ENCODE assay signal across 9 cellular contexts in genomic region chr5:137778772-137779564, GRCh38. TPM values are rescaled to one million over a fixed set of nuclear protein-coding genes. Genes with fewer than 3 reads are reported as not detected.
DNase-seq lines count a peak whose midpoint lies in the region; ATAC-seq and TF ChIP-seq lines count a peak whose summit lies in the region.
"Had no signal": no experiment of that assay in that cellular context is flagged by ENCODE, and none has a peak within 500 bp of the region (broad histone marks: within the 10 kb centered on the region; RNA-seq: fewer than 3 reads in every experiment).

No MANE protein-coding gene starts in this region.

- no peaks in the 10 kb centered on the region for H3K36me3 Mint-ChIP-seq in CD4-positive, CD25-positive, alpha-beta regulatory T cell
- H3K36me3 Mint-ChIP-seq in HFFc6 (ENCODE audit: low read depth) (no peaks in the 10 kb centered on the region), T-cell (no peaks in the 10 kb centered on the region)

- H3K27ac Mint-ChIP-seq in CD4-positive, CD25-positive, alpha-beta regulatory T cell: no peak overlapping the region
- H3K27ac Mint-ChIP-seq in HFFc6: no peak overlapping the region
- H3K27ac Mint-ChIP-seq in T-cell: no peak overlapping the region
- H3K27ac Mint-ChIP-seq: IgD-negative memory B cell had no signal

- H3K27me3 ChIP-seq in CD4-positive, CD25-positive, alpha-beta regulatory T cell (ENCODE audit: control insufficient read depth, insufficient read depth, low read length): no peaks in the 10 kb centered on the region

- H3K4me1 Mint-ChIP-seq in CD4-positive, CD25-positive, alpha-beta regulatory T cell: peaks cover 0 to 6% (median 0%) of the 10 kb centered on the region in 4 donors
- H3K4me1 Mint-ChIP-seq in HFFc6 (ENCODE audit: low read depth) (no peaks in the 10 kb centered on the region), T-cell (no peaks in the 10 kb centered on the region)

- peaks cover 3% of the 10 kb centered on the region for H3K27me3 Mint-ChIP-seq in CD4-positive, CD25-positive, alpha-beta regulatory T cell
- H3K27me3 Mint-ChIP-seq in HFFc6 (ENCODE audit: insufficient read depth): peaks cover 32% of the 10 kb centered on the region
- peaks cover 0 to under 1% of the 10 kb centered on the region in 2 donors for H3K27me3 Mint-ChIP-seq in T-cell
- H3K27me3 Mint-ChIP-seq: IgD-negative memory B cell had no signal

- H3K4me3 Mint-ChIP-seq in CD4-positive, CD25-positive, alpha-beta regulatory T cell: no peak overlapping the region
- no peak overlapping the region for H3K4me3 Mint-ChIP-seq in HFFc6
- H3K4me3 Mint-ChIP-seq in T-cell: no peak overlapping the region
- H3K4me3 Mint-ChIP-seq: IgD-negative memory B cell had no signal

- POLR2A ChIA-PET in T-cell (lab: Charles Lee): interaction anchor here in 1 of 2 donors (0.7 kb wide), 1 partner anchor 18 kb away, joined by 3 read pairs; no protein-coding TSS in a partner anchor

- DNase-seq in CD4-positive, CD25-positive, alpha-beta regulatory T cell: peak in 2 of 3 donors; percentile 22 to 45
- DNase-seq in HFFc6: no peak
- peak; percentile 74 for DNase-seq in SK-MEL-5 (ENCODE audit: low read depth, low spot score)
- peak; percentile 66 for DNase-seq in fibroblast of peridontal ligament (ENCODE audit: extremely low read depth)
- peak; percentile 10 for DNase-seq in retina
- no peak for DNase-seq in T-cell
- no peak for DNase-seq in COLO829 (ENCODE audit: low spot score)
- no peak for DNase-seq in GM19238 (ENCODE audit: insufficient read length, low spot score)

- H3K4me3 ChIP-seq in CD4-positive, CD25-positive, alpha-beta regulatory T cell (ENCODE audit: low read depth, low read length): no peak overlapping the region

- TF ChIP-seq CTCF in HFFc6 (IDR thresholded peaks at IDR 0.05): peak; percentile 88

- no peak for ATAC-seq in CD4-positive, CD25-positive, alpha-beta regulatory T cell (ENCODE audit: low read depth in 2 of 2)
- ATAC-seq in T-cell (replicated peaks in 1 of 4): no peak

- no peaks in the 10 kb centered on the region for H3K36me3 ChIP-seq in CD4-positive, CD25-positive, alpha-beta regulatory T cell (ENCODE audit: control insufficient read depth, insufficient read depth, low read length)

- in situ Hi-C loops in SK-MEL-5 (cut with HindIII; ENCODE audit: low pct_unique_long_range_greater_than_20kb, low sequenced_read_pairs): no loop called here

- H3K9me3 Mint-ChIP-seq in CD4-positive, CD25-positive, alpha-beta regulatory T cell: peaks cover 0 to 1% (median 0%) of the 10 kb centered on the region in 7 donors
- H3K9me3 Mint-ChIP-seq in HFFc6: no peaks in the 10 kb centered on the region
- no peaks in the 10 kb centered on the region for H3K9me3 Mint-ChIP-seq in T-cell
- H3K9me3 Mint-ChIP-seq: IgD-negative memory B cell had no signal

- no peaks in the 10 kb centered on the region for H3K4me1 ChIP-seq in CD4-positive, CD25-positive, alpha-beta regulatory T cell (ENCODE audit: control insufficient read depth, insufficient read depth, low read length, poor library complexity, severe bottlenecking)

- CTCF ChIA-PET in T-cell (lab: Charles Lee): interaction anchor here (0.5 to 2.0 kb wide), 28 partner anchors 9 to 355 kb away, joined by 3 to 21 read pairs (median 4); partner anchors contain the start of gene PKD2L2 (in 1 of the 2)

- H3K9me3 ChIP-seq in CD4-positive, CD25-positive, alpha-beta regulatory T cell (ENCODE audit: control insufficient read depth in 2 of 2, low read length in 2 of 2): no peaks in the 10 kb centered on the region

- no peak overlapping the region for H3K27ac ChIP-seq in CD4-positive, CD25-positive, alpha-beta regulatory T cell (ENCODE audit: insufficient read depth, low read length, poor library complexity, severe bottlenecking)

RNA-seq across cellular contexts. Expression of gene HNRNPA0, which starts 24.8 kb away (rescaled TPM):
- 38.1 TPM for total RNA-seq in CD4-positive, CD25-positive, alpha-beta regulatory T cell
- polyA plus RNA-seq in CD4-positive, CD25-positive, alpha-beta regulatory T cell: 10 to 100 TPM; 14.0 to 17.3 (median 15.3) TPM
- 10 to 100 TPM; 20.3 to 23.0 (median 22.0) TPM for total RNA-seq in HFFc6 (2021; fragmentation: NEBNext Ultra II Directional; extraction: Animal tissue kit (Norgen Biotek cat#: 25700))
- total RNA-seq in SK-MEL-5 (2014; rRNA removed; shearing (Covaris generic)): 7.2 and 9.7 TPM in 2 replicates
- polyA plus RNA-seq in SK-MEL-5 (2015; cell fraction: cytosol; rRNA removed): 40.7 and 44.6 TPM in 2 replicates
- polyA plus RNA-seq in SK-MEL-5 (2015; cell fraction: nucleus; rRNA removed): 10.7 and 12.2 TPM in 2 replicates
- total RNA-seq in T-cell: 10 to 100 TPM; 30.3 to 41.4 (median 32.7) TPM

RNA-seq across cellular contexts. Expression of gene KLHL3, which starts 43.1 kb away (rescaled TPM):
- total RNA-seq in CD4-positive, CD25-positive, alpha-beta regulatory T cell: 24.4 TPM
- 1 to 10 TPM; 2.8 to 8.6 (median 5.3) TPM for polyA plus RNA-seq in CD4-positive, CD25-positive, alpha-beta regulatory T cell
- 1 to 10 TPM in 2 of 6 experiments, under 1 TPM in 4; 0.25 to 1.3 (median 0.53) TPM for total RNA-seq in HFFc6 (2021; fragmentation: NEBNext Ultra II Directional; extraction: Animal tissue kit (Norgen Biotek cat#: 25700))
- total RNA-seq in SK-MEL-5 (2014; rRNA removed; shearing (Covaris generic)): 0.66 and 0.83 TPM in 2 replicates
- polyA plus RNA-seq in SK-MEL-5 (2015; cell fraction: cytosol; rRNA removed): 0.48 and 0.80 TPM in 2 replicates
- polyA plus RNA-seq in SK-MEL-5 (2015; cell fraction: nucleus; rRNA removed): 3.7 and 5.4 TPM in 2 replicates
- 10 to 100 TPM; 15.1 to 28.0 (median 26.5) TPM for total RNA-seq in T-cell

Comparison
In these comparisons a context has a peak if more than half of its experiments do, and no peak if none do; other contexts are left out.
1. DNase-seq: peak in CD4-positive, CD25-positive, alpha-beta regulatory T cell (2 of 3), SK-MEL-5 (single experiment), fibroblast of peridontal ligament (single experiment) and retina (single experiment); none in HFFc6 (single experiment), T-cell (0 of 34), COLO829 (single experiment) and GM19238 (single experiment).